Comparison of ENCODE assay signal across 18 cellular contexts in genomic region chr4:41748788-41749445, GRCh38. TPM values are rescaled to one million over a fixed set of nuclear protein-coding genes. Genes with fewer than 3 reads are reported as not detected.
"Had no signal": no experiment of that assay in that cellular context is flagged by ENCODE, and none has a peak within 500 bp of the region (broad histone marks: within the 10 kb centered on the region; RNA-seq: fewer than 3 reads in every experiment).

No MANE protein-coding gene starts in this region.

- H3K9me3 Mint-ChIP-seq: stimulated activated naive CD8-positive, alpha-beta T cell treated with anti-CD3 and anti-CD28 coated beads, Interleukin-15, Interleukin-2, amounts not matched to agents 100 ng/mL and 50 ng/mL, for 24 hours had no signal

- H3K4me3 Mint-ChIP-seq: activated B cell treated with CpG ODN at 0.5 μM for 24 hours; endodermal cell; naive thymus-derived CD4-positive, alpha-beta T cell; stimulated activated naive CD8-positive, alpha-beta T cell treated with anti-CD3 and anti-CD28 coated beads, Interleukin-15, Interleukin-2, amounts not matched to agents 100 ng/mL and 50 ng/mL, for 24 hours had no signal

- H3K4me3 ChIP-seq: lung, psoas muscle, upper lobe of right lung had no signal

- DNase-seq: activated B cell treated with CpG ODN at 0.5 μM for 24 hours; activated CD4-positive, alpha-beta T cell treated with anti-CD3 and anti-CD28 coated beads, Interleukin-2, amount 50 U/mL, for 1 hour; activated effector memory CD4-positive, alpha-beta T cell treated with anti-CD3 and anti-CD28 coated beads, Interleukin-2, amount 50 U/mL, for 16 hours; cerebellar nuclear complex; dermis blood vessel endothelial cell; erythroblast; hippocampal formation; naive thymus-derived CD4-positive, alpha-beta T cell; nucleus accumbens; psoas muscle; stimulated activated CD4-positive, alpha-beta T cell treated with anti-CD3 and anti-CD28 coated beads, Interleukin-12 subunit alpha, Interleukin-12 subunit beta, amount 100 ng/mL, for 4 hours; upper lobe of right lung had no signal

- H3K4me1 Mint-ChIP-seq: activated B cell treated with CpG ODN at 0.5 μM for 24 hours had no signal

- H3K36me3 ChIP-seq: upper lobe of right lung had no signal

- H3K27ac ChIP-seq: psoas muscle, upper lobe of right lung had no signal

- H3K9me3 ChIP-seq: psoas muscle, upper lobe of right lung had no signal

- H3K4me1 ChIP-seq: psoas muscle, upper lobe of right lung had no signal

- ATAC-seq: activated naive CD4-positive, alpha-beta T cell treated with anti-CD3 and anti-CD28 coated beads, Interleukin-2, amount 50 U/mL, for 72 hours; naive thymus-derived CD4-positive, alpha-beta T cell; psoas muscle; upper lobe of right lung had no signal

- H3K27ac Mint-ChIP-seq: activated B cell treated with CpG ODN at 0.5 μM for 24 hours; activated naive CD4-positive, alpha-beta T cell treated with anti-CD3 and anti-CD28 coated beads, Interleukin-2, amount 50 U/mL, for 72 hours; endodermal cell; naive thymus-derived CD4-positive, alpha-beta T cell; stimulated activated naive CD8-positive, alpha-beta T cell treated with anti-CD3 and anti-CD28 coated beads, Interleukin-15, Interleukin-2, amounts not matched to agents 100 ng/mL and 50 ng/mL, for 24 hours had no signal

RNA-seq across cellular contexts. Expression of gene PHOX2B, which starts 0.4 kb away (rescaled TPM):
- total RNA-seq: activated B cell treated with CpG ODN at 0.5 μM for 24 hours; activated CD8-positive, alpha-beta memory T cell treated with anti-CD3 and anti-CD28 coated beads for 36 hours; activated naive CD4-positive, alpha-beta T cell treated with anti-CD3 and anti-CD28 coated beads, Interleukin-2, amount 50 U/mL, for 72 hours; dermis blood vessel endothelial cell; endodermal cell; lung; naive thymus-derived CD4-positive, alpha-beta T cell; psoas muscle; temporal lobe; upper lobe of right lung had no signal
